In the genomic region with DNA sequence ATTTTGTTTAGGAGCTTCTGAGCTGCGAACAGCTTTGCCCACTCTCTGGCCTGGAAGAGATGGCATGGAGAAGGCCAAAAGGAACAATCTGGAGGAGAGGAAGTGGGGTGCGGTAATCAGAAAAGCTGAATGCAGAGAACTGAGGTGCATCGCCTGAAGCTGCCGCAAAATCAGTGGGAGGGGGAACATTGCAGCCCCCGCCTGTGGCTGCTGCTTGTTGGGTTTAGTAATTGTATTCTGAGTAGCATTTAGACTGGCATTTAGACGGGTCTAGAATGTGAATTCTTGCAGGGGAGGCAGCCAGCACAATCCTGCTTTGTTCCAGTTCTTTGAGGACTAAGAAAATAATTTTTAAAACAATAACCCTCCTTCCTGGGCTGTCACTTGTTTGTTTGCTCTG, we compare ENCODE assay signal across 29 cellular contexts. TPM values are rescaled to one million over a fixed set of nuclear protein-coding genes. Genes with fewer than 3 reads are reported as not detected.
"Had no signal": no experiment of that assay in that cellular context is flagged by ENCODE, and none has a peak within 500 bp of the region (broad histone marks: within the 10 kb centered on the region; RNA-seq: fewer than 3 reads in every experiment).

No MANE protein-coding gene starts in this region.

- H3K4me3 Mint-ChIP-seq: activated CD8-positive, alpha-beta T cell treated with anti-CD3 and anti-CD28 coated beads for 36 hours; activated naive CD8-positive, alpha-beta T cell treated with anti-CD3 and anti-CD28 coated beads for 36 hours; activated T-cell treated with anti-CD3 and anti-CD28 coated beads, Interleukin-2, amount 50 U/mL, for 72 hours; activated T-helper 17 cell treated with anti-CD3 and anti-CD28 coated beads, Interleukin-2, amount 50 U/mL, for 72 hours had no signal

- H3K36me3 Mint-ChIP-seq: activated naive CD8-positive, alpha-beta T cell treated with anti-CD3 and anti-CD28 coated beads for 36 hours had no signal

- H3K36me3 ChIP-seq: ascending aorta, MG63, SJCRH30, WERI-Rb-1 had no signal

- H3K27ac Mint-ChIP-seq: activated CD8-positive, alpha-beta T cell treated with anti-CD3 and anti-CD28 coated beads for 36 hours; activated naive CD8-positive, alpha-beta T cell treated with anti-CD3 and anti-CD28 coated beads for 36 hours; activated T-cell treated with anti-CD3 and anti-CD28 coated beads, Interleukin-2, amount 50 U/mL, for 72 hours; activated T-helper 17 cell treated with anti-CD3 and anti-CD28 coated beads, Interleukin-2, amount 50 U/mL, for 72 hours had no signal

- DNase-seq: activated CD4-positive, alpha-beta T cell treated with anti-CD3 and anti-CD28 coated beads for 1 hour; activated CD4-positive, alpha-beta T cell treated with anti-CD3 and anti-CD28 coated beads for 48 hours; activated CD4-positive, alpha-beta T cell treated with anti-CD3 and anti-CD28 coated beads, Interleukin-2, amount 50 U/mL, for 4 hours; activated CD4-positive, CD25-positive, alpha-beta regulatory T cell; activated CD8-positive, alpha-beta T cell treated with anti-CD3 and anti-CD28 coated beads for 36 hours; activated effector memory CD4-positive, alpha-beta T cell treated with anti-CD3 and anti-CD28 coated beads, Interleukin-2, amount 50 U/mL, for 16 hours; activated naive CD4-positive, alpha-beta T cell; activated naive CD4-positive, alpha-beta T cell treated with anti-CD3 and anti-CD28 coated beads, Interleukin-2, amount 50 U/mL, for 16 hours; activated naive CD8-positive, alpha-beta T cell treated with anti-CD3 and anti-CD28 coated beads for 36 hours; activated T-cell treated with anti-CD3 and anti-CD28 coated beads, Interleukin-2, amount 50 U/mL, for 1 hour; activated T-cell treated with anti-CD3 and anti-CD28 coated beads, Interleukin-2, amount 50 U/mL, for 72 hours; amniotic stem cell; Kasumi-1; KG1; MG63; NCI-H1048; NCI-H1436 treated with DMSO at 0.1 percent for 48 hours; NCI-H1694 treated with DMSO at 0.1 percent for 48 hours; NCI-H2029; NCI-H345; NCI-H524 treated with DMSO at 0.1 percent for 48 hours; SHP77; SJCRH30; T1000; WERI-Rb-1 had no signal

- H3K4me3 ChIP-seq: ascending aorta, MG63, SJCRH30, SK-N-MC had no signal

- H3K27me3 ChIP-seq: ascending aorta, MG63, SJCRH30 had no signal

- H3K9me3 Mint-ChIP-seq: activated CD8-positive, alpha-beta T cell treated with anti-CD3 and anti-CD28 coated beads for 36 hours; activated naive CD8-positive, alpha-beta T cell treated with anti-CD3 and anti-CD28 coated beads for 36 hours; activated T-cell treated with anti-CD3 and anti-CD28 coated beads, Interleukin-2, amount 50 U/mL, for 72 hours; activated T-helper 17 cell treated with anti-CD3 and anti-CD28 coated beads, Interleukin-2, amount 50 U/mL, for 72 hours had no signal

- H3K9me3 ChIP-seq: ascending aorta, MG63, SJCRH30 had no signal

- H3K4me1 Mint-ChIP-seq: activated naive CD8-positive, alpha-beta T cell treated with anti-CD3 and anti-CD28 coated beads for 36 hours; activated T-helper 17 cell treated with anti-CD3 and anti-CD28 coated beads, Interleukin-2, amount 50 U/mL, for 72 hours had no signal

- H3K27ac ChIP-seq: ascending aorta, SJCRH30, SK-N-MC, WERI-Rb-1 had no signal

- H3K4me1 ChIP-seq: ascending aorta had no signal

- ATAC-seq: activated CD8-positive, alpha-beta T cell treated with anti-CD3 and anti-CD28 coated beads for 36 hours; activated T-cell treated with anti-CD3 and anti-CD28 coated beads, Interleukin-2, amount 50 U/mL, for 72 hours; activated T-helper 17 cell treated with anti-CD3 and anti-CD28 coated beads, Interleukin-2, amount 50 U/mL, for 72 hours; Panc1 had no signal

RNA-seq across cellular contexts. Expression of gene NFASC, which starts 25.4 kb away (rescaled TPM):
- total RNA-seq: activated CD8-positive, alpha-beta T cell treated with anti-CD3 and anti-CD28 coated beads for 36 hours had no signal
